ENCODE assay signal across 24 cellular contexts in genomic region chr19:7685546-7686445, GRCh38. TPM values are rescaled to one million over a fixed set of nuclear protein-coding genes. Genes with fewer than 3 reads are reported as not detected.
DNase-seq lines count a peak whose midpoint lies in the region; ATAC-seq, FAIRE-seq and TF ChIP-seq lines count a peak whose summit lies in the region.
"Had no signal": no experiment of that assay in that cellular context is flagged by ENCODE, and none has a peak within 500 bp of the region (broad histone marks: within the 10 kb centered on the region; RNA-seq: fewer than 3 reads in every experiment).

No MANE protein-coding gene starts in this region.

- FAIRE-seq in D721Med (lab: Jason Lieb, UNC): no peak
- FAIRE-seq: A204.1, frontal cortex had no signal

- no peaks in the 10 kb centered on the region for H3K4me1 ChIP-seq in right cardiac atrium (ENCODE audit: control insufficient read depth, insufficient read depth, low read length)
- peaks cover 15% of the 10 kb centered on the region for H3K4me1 ChIP-seq in PC-9 (replicated peaks; ENCODE audit: insufficient read depth)
- peaks cover 16% of the 10 kb centered on the region for H3K4me1 ChIP-seq in left ventricle myocardium inferior
- H3K4me1 ChIP-seq: psoas muscle had no signal

- BruUV-seq in PC-9 (replicated peaks; lab: Mats Ljungman, UMichigan): no TSS peak

- H3K27me3 ChIP-seq in right cardiac atrium (ENCODE audit: control insufficient read depth, insufficient read depth) (no peaks in the 10 kb centered on the region), PC-9 (ENCODE audit: insufficient read depth, low read depth) (peaks cover 7% of the 10 kb centered on the region; the same call in 1 of the 2 replicates), left ventricle myocardium inferior (ENCODE audit: low read depth) (peaks cover 19% of the 10 kb centered on the region)
- H3K27me3 ChIP-seq: adrenal gland had no signal

- WGBS in right cardiac atrium: 36% methylated on average over 19 of the region's 19 CpGs

- H3K36me3 Mint-ChIP-seq in memory B cell: peaks cover 12% of the 10 kb centered on the region
- H3K36me3 Mint-ChIP-seq in stimulated activated naive B cell treated with anti-CD40 and anti-IgM and Interleukin-4, amounts not matched to agents 10 μg/mL and 1 μg/mL and 100 μg/mL, for 72 hours: peaks cover 42 to 66% of the 10 kb centered on the region in 2 donors

- peaks cover 20% of the 10 kb centered on the region for H3F3A ChIP-seq in PC-9 (ENCODE audit: insufficient read depth, low read depth)

- POLR2A ChIA-PET in PC-9 (lab: Charles Lee; ENCODE audit: unreplicated experiment): no interaction called here

- no peak overlapping the region for H2AFZ ChIP-seq in PC-9

- H3K27ac ChIP-seq in right cardiac atrium (ENCODE audit: low read length): no peak overlapping the region
- H3K27ac ChIP-seq in PC-9: no peak overlapping the region
- H3K27ac ChIP-seq in left ventricle myocardium inferior (replicated peaks): no peak overlapping the region
- H3K27ac ChIP-seq: adrenal gland, C4-2B, left lung, psoas muscle, tibial artery had no signal

- no peaks in the 10 kb centered on the region for H3K9me3 Mint-ChIP-seq in memory B cell
- H3K9me3 Mint-ChIP-seq in stimulated activated naive B cell treated with anti-CD40 and anti-IgM and Interleukin-4, amounts not matched to agents 10 μg/mL and 1 μg/mL and 100 μg/mL, for 72 hours: no peaks in the 10 kb centered on the region
- H3K9me3 Mint-ChIP-seq: activated T-helper 2 cell treated with anti-CD3 and anti-CD28 coated beads, Interferon-gamma antibody, Interleukin-2, Interleukin-4, amounts not matched to agents 10 μg/mL and 5 μg/mL and 100 μg/mL, durations not matched to agents 14 hours and 24 hours and 36 hours had no signal

- CTCF ChIA-PET in PC-9 (lab: Charles Lee): no interaction called here

- H3K9me3 ChIP-seq in right cardiac atrium (ENCODE audit: control insufficient read depth, low read length) (no peaks in the 10 kb centered on the region), PC-9 (ENCODE audit: insufficient read depth, low read depth) (no peaks in the 10 kb centered on the region), left ventricle myocardium inferior (replicated peaks) (no peaks in the 10 kb centered on the region)
- H3K9me3 ChIP-seq: adrenal gland, left lung, psoas muscle, tibial artery had no signal

- H3K79me2 ChIP-seq in PC-9 (ENCODE audit: low read depth): peaks cover 18% of the 10 kb centered on the region

- peak overlapping the region; percentile 7 for H3K27ac Mint-ChIP-seq in memory B cell
- peak overlapping the region; percentile 93 for H3K27ac Mint-ChIP-seq in stimulated activated naive B cell treated with anti-CD40 and anti-IgM and Interleukin-4, amounts not matched to agents 10 μg/mL and 1 μg/mL and 100 μg/mL, for 72 hours
- H3K27ac Mint-ChIP-seq: activated T-helper 2 cell treated with anti-CD3 and anti-CD28 coated beads, Interferon-gamma antibody, Interleukin-2, Interleukin-4, amounts not matched to agents 10 μg/mL and 5 μg/mL and 100 μg/mL, durations not matched to agents 14 hours and 24 hours and 36 hours had no signal

- TF ChIP-seq CTCF in PC-9 (conservative IDR thresholded peaks at IDR 0.05) (no peak), D721Med (IDR thresholded peaks at IDR 0.05; ENCODE audit: insufficient read depth, missing control alignments) (no peak), left ventricle myocardium inferior (IDR thresholded peaks at IDR 0.05; ENCODE audit: borderline replicate concordance) (no peak)

- no peak overlapping the region for H3K4me3 Mint-ChIP-seq in memory B cell
- H3K4me3 Mint-ChIP-seq in stimulated activated naive B cell treated with anti-CD40 and anti-IgM and Interleukin-4, amounts not matched to agents 10 μg/mL and 1 μg/mL and 100 μg/mL, for 72 hours: peak overlapping the region; percentile 63 to 70

- 0 out of 2 replicates have a peak overlapping the region, but pooled peaks have one; percentile 6 for H3K4me2 ChIP-seq in PC-9

- peaks cover 25% of the 10 kb centered on the region for H4K20me1 ChIP-seq in PC-9 (ENCODE audit: insufficient read depth)

- DNase-seq in right cardiac atrium: peak in 2 of 3 donors; percentile 43 to 46
- no peak for DNase-seq in left ventricle myocardium superior
- no peak for DNase-seq in PC-9
- DNase-seq in memory B cell (ENCODE audit: low spot score in 2 of 2): no peak
- DNase-seq in stimulated activated naive B cell treated with anti-CD40 and anti-IgM and Interleukin-4, amounts not matched to agents 10 μg/mL and 1 μg/mL and 100 μg/mL, for 72 hours: peak; percentile 43
- no peak for DNase-seq in D721Med (ENCODE audit: insufficient read length, low spot score)
- no peak for DNase-seq in left ventricle myocardium inferior
- DNase-seq: activated CD4-positive, CD25-positive, alpha-beta regulatory T cell treated with anti-CD3 and anti-CD28 coated beads, Interleukin-2, amount 50 U/mL, for 72 hours; adrenal gland; DND-41; NCI-H1105 treated with DMSO at 0.1 percent for 48 hours; NCI-H69; psoas muscle; SIG-M5; tibial artery had no signal

- intact Hi-C loops in right cardiac atrium (cut with DNase I): loop anchor here in 2 of 4 donors (10.0 kb wide), 2 partner anchors 121 to 331 kb away; no protein-coding TSS in a partner anchor
- intact Hi-C loops in left ventricle myocardium superior (cut with micrococcal nuclease): no loop called here
- intact Hi-C loops in PC-9 (cut with micrococcal nuclease; ENCODE audit: unreplicated experiment): no loop called here
- intact Hi-C loops in left ventricle myocardium inferior (cut with micrococcal nuclease): no loop called here

- H3K4me1 Mint-ChIP-seq in memory B cell: peaks cover 17% of the 10 kb centered on the region
- H3K4me1 Mint-ChIP-seq in stimulated activated naive B cell treated with anti-CD40 and anti-IgM and Interleukin-4, amounts not matched to agents 10 μg/mL and 1 μg/mL and 100 μg/mL, for 72 hours: peaks cover 26 to 56% of the 10 kb centered on the region in 2 donors

- H3K36me3 ChIP-seq in PC-9 (ENCODE audit: low read depth) (0 out of 2 replicates have a peak, but pooled peaks cover 6% of the 10 kb centered on the region), left ventricle myocardium inferior (peaks cover 19% of the 10 kb centered on the region)

- H3K4me3 ChIP-seq in right cardiac atrium (ENCODE audit: low read length) (no peak overlapping the region), PC-9 (no peak overlapping the region), left ventricle myocardium inferior (no peak overlapping the region)
- H3K4me3 ChIP-seq: adrenal gland, left lung, psoas muscle, tibial artery had no signal

- H3K9me2 ChIP-seq in PC-9 (ENCODE audit: insufficient read depth): no peaks in the 10 kb centered on the region

- ATAC-seq in right cardiac atrium: no peak
- no peak for ATAC-seq in left ventricle myocardium superior
- ATAC-seq in memory B cell (ENCODE audit: low read depth): no peak
- peak; percentile 17 to 24 for ATAC-seq in stimulated activated naive B cell treated with anti-CD40 and anti-IgM and Interleukin-4, amounts not matched to agents 10 μg/mL and 1 μg/mL and 100 μg/mL, for 72 hours (replicated peaks)
- ATAC-seq in HG02763 (IDR thresholded peaks at IDR 0.05; ENCODE audit: unreplicated experiment): no peak
- ATAC-seq: left lung, psoas muscle had no signal

- no peaks in the 10 kb centered on the region for H3K27me3 Mint-ChIP-seq in memory B cell
- H3K27me3 Mint-ChIP-seq in stimulated activated naive B cell treated with anti-CD40 and anti-IgM and Interleukin-4, amounts not matched to agents 10 μg/mL and 1 μg/mL and 100 μg/mL, for 72 hours: no peaks in the 10 kb centered on the region

RNA-seq across cellular contexts. Expression of gene TRAPPC5, which starts 5.2 kb away (rescaled TPM):
- total RNA-seq in right cardiac atrium (100 to 1,000 TPM in 1 of 4 donors, 10 to 100 TPM in 3; 94.8 to 121 (median 97.1) TPM), left ventricle myocardium superior (111 TPM), PC-9 (2021) (81.2 and 103 TPM in 2 replicates), left ventricle myocardium inferior (116 TPM)
- 93.4 TPM for polyA plus RNA-seq in right cardiac atrium

RNA-seq across cellular contexts. Expression of gene MCEMP1, which starts 8.9 kb away (rescaled TPM):
- total RNA-seq in right cardiac atrium (under 1 TPM; 0.17 to 0.85 (median 0.47) TPM), left ventricle myocardium superior (0.72 TPM), PC-9 (2021) (not detected in 2 replicates), left ventricle myocardium inferior (0.60 TPM)
- 0.50 TPM for polyA plus RNA-seq in right cardiac atrium
- total RNA-seq: activated T-helper 2 cell treated with anti-CD3 and anti-CD28 coated beads, Interferon-gamma antibody, Interleukin-2, Interleukin-4, amounts not matched to agents 10 μg/mL and 5 μg/mL and 100 μg/mL, durations not matched to agents 14 hours and 24 hours and 36 hours; dermis microvascular lymphatic vessel endothelial cell; epithelial cell of proximal tubule; frontal cortex; T-helper 2 cell treated with Interferon-gamma antibody and Interleukin-4, amounts not matched to agents 100 ng/mL and 5 ng/mL, for 36 hours had no signal

RNA-seq across cellular contexts. Expression of gene FCER2, which starts 16.1 kb away (rescaled TPM):
- total RNA-seq in right cardiac atrium (not detected), left ventricle myocardium superior (0.17 TPM), PC-9 (2021) (not detected in 2 replicates), left ventricle myocardium inferior (0.30 TPM)
- 0.09 TPM for polyA plus RNA-seq in right cardiac atrium
- total RNA-seq: dermis microvascular lymphatic vessel endothelial cell, epithelial cell of proximal tubule, frontal cortex had no signal

RNA-seq across cellular contexts. Expression of gene RETN, which starts 16.9 kb away (rescaled TPM):
- 1 to 10 TPM in 1 of 4 donors, under 1 TPM in 2, not detected in 1; 0.49 to 1.7 (median 0.78) TPM for total RNA-seq in right cardiac atrium
- polyA plus RNA-seq in right cardiac atrium: 7.2 TPM
- total RNA-seq in left ventricle myocardium superior: not detected
- not detected in 2 replicates for total RNA-seq in PC-9 (2021)
- total RNA-seq in left ventricle myocardium inferior: 0.99 TPM
- total RNA-seq: activated T-helper 2 cell treated with anti-CD3 and anti-CD28 coated beads, Interferon-gamma antibody, Interleukin-2, Interleukin-4, amounts not matched to agents 10 μg/mL and 5 μg/mL and 100 μg/mL, durations not matched to agents 14 hours and 24 hours and 36 hours; dermis microvascular lymphatic vessel endothelial cell; epithelial cell of proximal tubule; frontal cortex; T-helper 2 cell treated with Interferon-gamma antibody and Interleukin-4, amounts not matched to agents 100 ng/mL and 5 ng/mL, for 36 hours had no signal

RNA-seq across cellular contexts. Expression of gene CLEC4G, which starts 46.1 kb away (rescaled TPM):
- total RNA-seq in right cardiac atrium: 1 to 10 TPM in 2 of 4 donors, under 1 TPM in 2; 0.54 to 1.6 (median 1.1) TPM
- 0.32 TPM for polyA plus RNA-seq in right cardiac atrium
- total RNA-seq in left ventricle myocardium superior: 0.42 TPM
- not detected in 2 replicates for total RNA-seq in PC-9 (2021)
- 0.71 TPM for total RNA-seq in left ventricle myocardium inferior
- total RNA-seq: activated T-helper 2 cell treated with anti-CD3 and anti-CD28 coated beads, Interferon-gamma antibody, Interleukin-2, Interleukin-4, amounts not matched to agents 10 μg/mL and 5 μg/mL and 100 μg/mL, durations not matched to agents 14 hours and 24 hours and 36 hours; dermis microvascular lymphatic vessel endothelial cell; epithelial cell of proximal tubule; T-helper 2 cell treated with Interferon-gamma antibody and Interleukin-4, amounts not matched to agents 100 ng/mL and 5 ng/mL, for 36 hours had no signal

Comparison
In these comparisons a context has a peak if more than half of its experiments do, and no peak if none do; other contexts are left out.
1. DNase-seq: peak in right cardiac atrium (2 of 3) and stimulated activated naive B cell treated with anti-CD40 and anti-IgM and Interleukin-4, amounts not matched to agents 10 μg/mL and 1 μg/mL and 100 μg/mL, for 72 hours (single experiment); none in left ventricle myocardium superior (single experiment), PC-9 (0 of 2), memory B cell (0 of 2), D721Med (single experiment) and left ventricle myocardium inferior (single experiment).
2. ATAC-seq: peak in stimulated activated naive B cell treated with anti-CD40 and anti-IgM and Interleukin-4, amounts not matched to agents 10 μg/mL and 1 μg/mL and 100 μg/mL, for 72 hours (2 of 2); none in right cardiac atrium (0 of 2), left ventricle myocardium superior (single experiment), memory B cell (single experiment) and HG02763 (single experiment).